Comparison of ENCODE assay signal across 8 cellular contexts in genomic region chr12:78229491-78230209, GRCh38.
DNase-seq lines count a peak whose midpoint lies in the region; ATAC-seq and TF ChIP-seq lines count a peak whose summit lies in the region.

No MANE protein-coding gene starts in this region.

- ATAC-seq in GM18861 (IDR thresholded peaks at IDR 0.05; ENCODE audit: unreplicated experiment) (peak; percentile 99), HG02970 (IDR thresholded peaks at IDR 0.05; ENCODE audit: low FRiP score, unreplicated experiment) (peak; percentile 87), T-helper 17 cell (no peak)

- TF ChIP-seq CTCF in brain microvascular endothelial cell (IDR thresholded peaks at IDR 0.05; ENCODE audit: low read depth, low read length, missing control alignments): peak; percentile 78

- no peaks in the 10 kb centered on the region for H3K4me1 Mint-ChIP-seq in T-helper 17 cell

- peak; percentile 33 for DNase-seq in Caki2 (ENCODE audit: low read depth)
- DNase-seq in NCI-H2081 (lab: John Stamatoyannopoulos, UW): peak; percentile 58 to 75
- DNase-seq in brain microvascular endothelial cell: peak; percentile 58
- peak; percentile 6 for DNase-seq in midbrain (lab: John Stamatoyannopoulos, UW)
- DNase-seq in T-helper 17 cell: no peak
- no peak for DNase-seq in middle frontal gyrus (ENCODE audit: extremely low spot score, low spot score)

- no peaks in the 10 kb centered on the region for H3K27me3 Mint-ChIP-seq in T-helper 17 cell

- no peak overlapping the region for H3K4me3 ChIP-seq in brain microvascular endothelial cell (ENCODE audit: low read depth, low read length)

- no peaks in the 10 kb centered on the region for H3K36me3 Mint-ChIP-seq in T-helper 17 cell (ENCODE audit: low read depth)

- no peaks in the 10 kb centered on the region for H3K36me3 ChIP-seq in brain microvascular endothelial cell (replicated peaks)

- no peaks in the 10 kb centered on the region for H3K9me3 ChIP-seq in T-helper 17 cell (ENCODE audit: control insufficient read depth, low read length, poor library complexity, severe bottlenecking)

- no peaks in the 10 kb centered on the region for H3K27me3 ChIP-seq in brain microvascular endothelial cell (replicated peaks)

- H3K27ac Mint-ChIP-seq in T-helper 17 cell: no peak overlapping the region

- no peak overlapping the region for H3K27ac ChIP-seq in brain microvascular endothelial cell

- H3K4me3 Mint-ChIP-seq in T-helper 17 cell: no peak overlapping the region

- in situ Hi-C loops in Caki2 (cut with HindIII; ENCODE audit: low pct_unique_long_range_greater_than_20kb, low sequenced_read_pairs): no loop called here
- in situ Hi-C loops in brain microvascular endothelial cell (cut with HindIII; ENCODE audit: low pct_ligation_motif_present, low sequenced_read_pairs): no loop called here

Comparison
In these comparisons a context has a peak if more than half of its experiments do, and no peak if none do; other contexts are left out.
1. DNase-seq: peak in Caki2 (single experiment), NCI-H2081 (2 of 2), brain microvascular endothelial cell (single experiment) and midbrain (single experiment); none in T-helper 17 cell (0 of 3) and middle frontal gyrus (single experiment).